Comparison of ENCODE assay signal across 21 cellular contexts in genomic region chr2:15845294-15845693, GRCh38.
"Had no signal": no experiment of that assay in that cellular context is flagged by ENCODE, and none has a peak within 500 bp of the region (broad histone marks: within the 10 kb centered on the region; RNA-seq: fewer than 3 reads in every experiment).

No MANE protein-coding gene starts in this region.

- H3K27me3 Mint-ChIP-seq: dendritic cell treated with granulocyte-macrophage colony-stimulating factor and Interleukin-4, amounts not matched to agents 40 ng/mL and 50 ng/mL, for 4 days had no signal

- H3K4me1 ChIP-seq: colonic mucosa, gastrocnemius medialis, heart right ventricle, left lung, lower lobe of right lung had no signal

- H3K27ac ChIP-seq: colonic mucosa, epithelial cell of prostate, esophagus squamous epithelium, gastrocnemius medialis, heart right ventricle, left lung, lower lobe of right lung had no signal

- H3K27me3 ChIP-seq: colonic mucosa, esophagus squamous epithelium, gastrocnemius medialis, left lung had no signal

- H3K4me3 ChIP-seq: colonic mucosa, esophagus squamous epithelium, gastrocnemius medialis, heart right ventricle, left lung, lower lobe of right lung, mucosa of descending colon had no signal

- H3K36me3 ChIP-seq: colonic mucosa, esophagus squamous epithelium, gastrocnemius medialis, heart right ventricle, left lung, lower lobe of right lung had no signal

- H3K4me3 Mint-ChIP-seq: dendritic cell treated with granulocyte-macrophage colony-stimulating factor and Interleukin-4, amounts not matched to agents 40 ng/mL and 50 ng/mL, for 4 days; effector memory CD8-positive, alpha-beta T cell; endodermal cell had no signal

- H3K27ac Mint-ChIP-seq: dendritic cell treated with granulocyte-macrophage colony-stimulating factor and Interleukin-4, amounts not matched to agents 40 ng/mL and 50 ng/mL, for 4 days; effector memory CD8-positive, alpha-beta T cell; endodermal cell had no signal

- H3K9me3 ChIP-seq: colonic mucosa, esophagus squamous epithelium, gastrocnemius medialis, left lung, lower lobe of right lung, mucosa of descending colon had no signal

- H3K4me1 Mint-ChIP-seq: endodermal cell had no signal

- H3K9me3 Mint-ChIP-seq: dendritic cell treated with granulocyte-macrophage colony-stimulating factor and Interleukin-4, amounts not matched to agents 40 ng/mL and 50 ng/mL, for 4 days had no signal

- DNase-seq: colonic mucosa; cortex of kidney; effector CD8-positive, alpha-beta T cell; effector memory CD8-positive, alpha-beta T cell; endodermal cell; erythroblast; esophagus squamous epithelium; foreskin fibroblast; foreskin melanocyte; gastrocnemius medialis; heart right ventricle; hippocampal formation; left cardiac atrium; left lung; left ventricle myocardium superior; lower lobe of right lung; mesenchymal stem cell; midbrain; mucosa of descending colon had no signal
